In the genomic region with DNA sequence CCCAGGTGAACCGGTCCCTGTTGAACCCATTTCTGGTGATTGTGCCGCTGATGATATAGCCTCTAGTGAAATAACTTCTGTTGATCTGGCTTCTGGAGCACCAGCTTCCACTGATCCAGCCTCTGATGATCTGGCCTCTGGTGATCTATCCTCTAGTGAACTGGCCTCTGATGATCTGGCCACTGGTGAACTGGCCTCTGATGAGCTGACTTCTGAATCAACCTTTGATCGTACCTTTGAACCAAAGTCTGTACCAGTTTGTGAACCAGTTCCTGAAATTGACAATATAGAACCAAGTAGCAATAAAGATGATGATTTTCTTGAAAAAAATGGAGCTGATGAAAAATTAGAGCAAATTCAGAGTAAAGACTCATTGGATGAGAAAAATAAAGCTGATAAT, we compare ENCODE assay signal across 1 cellular context.
TF ChIP-seq lines count a peak whose summit lies in the region.

No MANE protein-coding gene starts in this region.

TF ChIP-seq in WTC11, 78 proteins besides CTCF, POLR2A, EP300 and RAD21 (continued from another document):
- TF ChIP-seq, protein P1, sequence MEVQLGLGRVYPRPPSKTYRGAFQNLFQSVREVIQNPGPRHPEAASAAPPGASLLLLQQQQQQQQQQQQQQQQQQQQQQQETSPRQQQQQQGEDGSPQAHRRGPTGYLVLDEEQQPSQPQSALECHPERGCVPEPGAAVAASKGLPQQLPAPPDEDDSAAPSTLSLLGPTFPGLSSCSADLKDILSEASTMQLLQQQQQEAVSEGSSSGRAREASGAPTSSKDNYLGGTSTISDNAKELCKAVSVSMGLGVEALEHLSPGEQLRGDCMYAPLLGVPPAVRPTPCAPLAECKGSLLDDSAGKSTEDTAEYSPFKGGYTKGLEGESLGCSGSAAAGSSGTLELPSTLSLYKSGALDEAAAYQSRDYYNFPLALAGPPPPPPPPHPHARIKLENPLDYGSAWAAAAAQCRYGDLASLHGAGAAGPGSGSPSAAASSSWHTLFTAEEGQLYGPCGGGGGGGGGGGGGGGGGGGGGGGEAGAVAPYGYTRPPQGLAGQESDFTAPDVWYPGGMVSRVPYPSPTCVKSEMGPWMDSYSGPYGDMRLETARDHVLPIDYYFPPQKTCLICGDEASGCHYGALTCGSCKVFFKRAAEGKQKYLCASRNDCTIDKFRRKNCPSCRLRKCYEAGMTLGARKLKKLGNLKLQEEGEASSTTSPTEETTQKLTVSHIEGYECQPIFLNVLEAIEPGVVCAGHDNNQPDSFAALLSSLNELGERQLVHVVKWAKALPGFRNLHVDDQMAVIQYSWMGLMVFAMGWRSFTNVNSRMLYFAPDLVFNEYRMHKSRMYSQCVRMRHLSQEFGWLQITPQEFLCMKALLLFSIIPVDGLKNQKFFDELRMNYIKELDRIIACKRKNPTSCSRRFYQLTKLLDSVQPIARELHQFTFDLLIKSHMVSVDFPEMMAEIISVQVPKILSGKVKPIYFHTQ (CRISPR knock-in tag; IDR thresholded peaks at IDR 0.05) = no peak
